ENCODE assay signal across 1 cellular context in the genomic region with DNA sequence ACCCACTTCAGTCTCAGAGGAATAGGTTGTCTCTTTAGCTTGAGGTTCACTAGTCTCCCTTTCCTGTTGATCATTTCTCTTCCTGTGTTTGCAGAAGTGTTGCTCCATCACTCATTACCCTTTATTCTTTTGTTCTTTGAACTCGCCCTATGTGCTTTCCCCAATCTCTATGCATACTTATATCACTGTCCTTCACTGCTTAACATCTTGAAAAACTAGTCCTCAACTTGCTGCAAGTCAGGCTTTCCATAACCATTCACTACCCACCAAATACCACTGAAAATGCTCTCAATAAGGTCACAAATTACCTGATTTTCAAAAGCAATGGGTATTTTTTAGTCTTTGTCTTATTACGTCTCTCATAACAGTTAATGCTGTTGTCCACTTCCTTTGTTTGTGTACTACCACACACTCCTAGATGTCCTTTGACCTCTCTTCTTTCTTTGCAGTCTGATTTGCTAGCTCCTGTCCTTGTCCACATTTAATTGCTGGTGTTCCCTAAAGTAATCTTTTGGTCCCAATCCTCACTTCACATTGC.
A peak's percentile ranks its signal among the peaks of the same experiment; 100 is the strongest.
TF ChIP-seq lines count a peak whose summit lies in the region.

No MANE protein-coding gene starts in this region.

TF ChIP-seq in liver, 16 proteins besides CTCF, POLR2A, EP300 and RAD21 (continued from another document):
- TF ChIP-seq, protein P1, sequence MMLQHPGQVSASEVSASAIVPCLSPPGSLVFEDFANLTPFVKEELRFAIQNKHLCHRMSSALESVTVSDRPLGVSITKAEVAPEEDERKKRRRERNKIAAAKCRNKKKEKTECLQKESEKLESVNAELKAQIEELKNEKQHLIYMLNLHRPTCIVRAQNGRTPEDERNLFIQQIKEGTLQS (IDR thresholded peaks at IDR 0.05): no peak
- peak in 1 of 2 donors; percentile 10 for TF ChIP-seq JUND (IDR thresholded peaks at IDR 0.05)
